In the genomic region with DNA sequence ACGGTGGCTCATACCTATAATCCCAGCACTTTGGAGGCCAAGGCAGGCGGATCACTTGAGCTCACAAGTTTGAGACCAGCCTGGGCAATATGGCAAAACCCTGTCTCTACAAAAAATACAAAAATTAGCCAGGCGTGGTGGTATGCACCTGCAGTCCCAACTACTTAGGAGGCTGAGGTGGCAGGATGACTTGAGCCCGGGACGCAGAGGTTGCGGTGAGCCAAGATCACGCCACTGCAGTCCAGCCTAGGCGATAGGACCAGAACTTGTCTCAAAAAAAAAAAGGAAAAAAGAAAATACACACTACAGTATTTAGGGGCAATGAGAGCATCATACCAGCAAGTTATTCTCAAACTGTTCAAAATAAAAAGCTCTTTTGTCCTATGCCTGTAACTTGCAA, we compare ENCODE assay signal across 25 cellular contexts. TPM values are rescaled to one million over a fixed set of nuclear protein-coding genes. Genes with fewer than 3 reads are reported as not detected.
DNase-seq lines count a peak whose midpoint lies in the region; ATAC-seq and TF ChIP-seq lines count a peak whose summit lies in the region.
"Had no signal": no experiment of that assay in that cellular context is flagged by ENCODE, and none has a peak within 500 bp of the region (broad histone marks: within the 10 kb centered on the region; RNA-seq: fewer than 3 reads in every experiment).

No MANE protein-coding gene starts in this region.

- no peak overlapping the region for H4K12ac ChIP-seq in trophoblast cell (ENCODE audit: low read depth, low read length)

- H2AFZ ChIP-seq in trophoblast cell (ENCODE audit: insufficient read depth, low read length, poor library complexity): no peak overlapping the region

- H4K91ac ChIP-seq in trophoblast cell (ENCODE audit: low read depth, low read length): no peak overlapping the region

- peaks cover 47 to 91% (median 84%) of the 10 kb centered on the region in 10 experiments for H3K4me1 ChIP-seq in BLaER1 treated with 17β-estradiol and CSF1 and Interleukin-3, amounts not matched to agents 10 nM and 100 nM
- peaks cover 6% of the 10 kb centered on the region in 2 experiments for H3K4me1 ChIP-seq in trophoblast cell (ENCODE audit: control insufficient read depth in 1 of 2, insufficient read depth in 2 of 2, low read length in 2 of 2)

- H3K27ac Mint-ChIP-seq in activated B cell treated with CpG ODN at 0.5 μM for 24 hours: peak overlapping the region; percentile 80

- POLR2A ChIA-PET in activated B cell treated with CpG ODN at 0.5 μM for 24 hours (lab: Charles Lee): interaction anchor here (1.0 to 1.4 kb wide), 2 partner anchors 19 to 57 kb away, joined by 4 read pairs; no protein-coding TSS in a partner anchor

- H3K36me3 ChIP-seq in BLaER1 treated with 17β-estradiol and CSF1 and Interleukin-3, amounts not matched to agents 10 nM and 100 nM: peaks cover 11 to 55% (median 24%) of the 10 kb centered on the region in 11 experiments; a peak in 21 of 22 replicates
- H3K36me3 ChIP-seq in trophoblast cell (ENCODE audit: control insufficient read depth in 1 of 2, insufficient read depth in 2 of 2, low read length in 2 of 2): no peaks in the 10 kb centered on the region
- H3K36me3 ChIP-seq: MG63, Peyer's patch had no signal

- ATAC-seq in activated B cell treated with CpG ODN at 0.5 μM for 24 hours (ENCODE audit: low read depth) (peak; percentile 22), GM21825 (IDR thresholded peaks at IDR 0.05; ENCODE audit: unreplicated experiment) (no peak), HG02642 (IDR thresholded peaks at IDR 0.05; ENCODE audit: poor library complexity, unreplicated experiment) (no peak), HG03439 (IDR thresholded peaks at IDR 0.05; ENCODE audit: unreplicated experiment) (no peak)
- ATAC-seq: HepG2, K562 had no signal

- H3K27me3 Mint-ChIP-seq in activated B cell treated with CpG ODN at 0.5 μM for 24 hours: no peaks in the 10 kb centered on the region
- H3K27me3 Mint-ChIP-seq: CD4-positive, alpha-beta memory T cell had no signal

- peak overlapping the region in 9 of 11 experiments; percentile 58 to 83 (median 65); a peak in 13 of 22 replicates for H3K4me2 ChIP-seq in BLaER1 treated with 17β-estradiol and CSF1 and Interleukin-3, amounts not matched to agents 10 nM and 100 nM
- H3K4me2 ChIP-seq in trophoblast cell (ENCODE audit: low read length): no peak overlapping the region

- no peaks in the 10 kb centered on the region for H3K36me3 Mint-ChIP-seq in activated B cell treated with CpG ODN at 0.5 μM for 24 hours (ENCODE audit: low read depth)

- H2BK12ac ChIP-seq in trophoblast cell (ENCODE audit: low read length): no peak overlapping the region

- H3K4me1 Mint-ChIP-seq in activated B cell treated with CpG ODN at 0.5 μM for 24 hours: peaks cover 95% of the 10 kb centered on the region

- no peak overlapping the region for H3K14ac ChIP-seq in trophoblast cell (ENCODE audit: low read length)

- no peak overlapping the region for H4K8ac ChIP-seq in trophoblast cell (ENCODE audit: low read depth, low read length)

- H3K4me3 ChIP-seq in BLaER1 treated with 17β-estradiol and CSF1 and Interleukin-3, amounts not matched to agents 10 nM and 100 nM: no peak overlapping the region
- no peak overlapping the region for H3K4me3 ChIP-seq in trophoblast cell (ENCODE audit: low read depth, low read length)
- H3K4me3 ChIP-seq: K562, MG63, Peyer's patch had no signal

- no peak overlapping the region for H2BK5ac ChIP-seq in trophoblast cell (ENCODE audit: low read depth, low read length, poor library complexity)

- intact Hi-C loops in activated B cell treated with CpG ODN at 0.5 μM for 24 hours (cut with micrococcal nuclease): no loop called here

- peak overlapping the region; percentile 24 for H3K4ac ChIP-seq in trophoblast cell (ENCODE audit: low read depth, low read length)

- no peaks in the 10 kb centered on the region for H3K79me1 ChIP-seq in trophoblast cell (ENCODE audit: low read length)

- peak overlapping the region in 4 of 11 experiments; percentile 57 to 79 (median 66); a peak in 4 of 22 replicates for H3K27ac ChIP-seq in BLaER1 treated with 17β-estradiol and CSF1 and Interleukin-3, amounts not matched to agents 10 nM and 100 nM
- H3K27ac ChIP-seq in trophoblast cell (ENCODE audit: low read depth, low read length): no peak overlapping the region

- CTCF ChIA-PET in activated B cell treated with CpG ODN at 0.5 μM for 24 hours (lab: Charles Lee): no interaction called here

- no peak overlapping the region for H3K23ac ChIP-seq in trophoblast cell (ENCODE audit: low read length)

- DNase-seq in NAMALWA (ENCODE audit: low spot score) (peak; percentile 41), activated B cell treated with CpG ODN at 0.5 μM for 24 hours (no peak), trophoblast cell (no peak), hippocampal formation (lab: John Stamatoyannopoulos, UW) (no peak)
- DNase-seq: C1 segment of cervical spinal cord; CD4-positive, alpha-beta memory T cell; COR-L47; GF-D8; MG63; NCI-H1048; NCI-H1417; NCI-H1694; NCI-H2029 treated with DMSO at 0.1 percent for 48 hours; NCI-H446 treated with DMSO at 0.1 percent for 48 hours; NCI-H526 treated with DMSO at 0.1 percent for 48 hours; OCI-M1; Peyer's patch; SHP77 treated with DMSO at 0.1 percent for 48 hours; SW 1271 had no signal

- no peaks in the 10 kb centered on the region for H3K9me3 Mint-ChIP-seq in activated B cell treated with CpG ODN at 0.5 μM for 24 hours

- WGBS in trophoblast cell (ENCODE audit: extremely low coverage, insufficient coverage, insufficient read length): no CpG with 5 or more reads among the region's 8 CpGs

- H2BK120ac ChIP-seq in trophoblast cell (ENCODE audit: insufficient read depth, low read length, poor library complexity): no peak overlapping the region

- H3K18ac ChIP-seq in trophoblast cell (ENCODE audit: low read length): no peak overlapping the region

- no peak for TF ChIP-seq CTCF in activated B cell treated with CpG ODN at 0.5 μM for 24 hours (IDR thresholded peaks at IDR 0.05)

- H4K20me1 ChIP-seq in BLaER1 treated with 17β-estradiol and CSF1 and Interleukin-3, amounts not matched to agents 10 nM and 100 nM: peaks cover 4 to 100% (median 32%) of the 10 kb centered on the region in 11 experiments; a peak in 19 of 22 replicates

- H3K27me3 ChIP-seq in BLaER1 treated with 17β-estradiol and CSF1 and Interleukin-3, amounts not matched to agents 10 nM and 100 nM: no peaks in the 10 kb centered on the region
- no peaks in the 10 kb centered on the region for H3K27me3 ChIP-seq in trophoblast cell (ENCODE audit: insufficient read depth, low read length)
- H3K27me3 ChIP-seq: MG63, Peyer's patch had no signal

- peaks cover 9% of the 10 kb centered on the region for H3K79me2 ChIP-seq in trophoblast cell (ENCODE audit: control insufficient read depth, insufficient read depth, low read length, poor library complexity)

- peak overlapping the region; percentile 33 for H3K4me3 Mint-ChIP-seq in activated B cell treated with CpG ODN at 0.5 μM for 24 hours

- no peak overlapping the region for H3K9ac ChIP-seq in BLaER1 treated with 17β-estradiol and CSF1 and Interleukin-3, amounts not matched to agents 10 nM and 100 nM
- H3K9ac ChIP-seq in trophoblast cell (ENCODE audit: low read length): no peak overlapping the region

- peaks cover 20 to 49% (median 25%) of the 10 kb centered on the region in 11 experiments; a peak in 20 of 22 replicates for H3K9me3 ChIP-seq in BLaER1 treated with 17β-estradiol and CSF1 and Interleukin-3, amounts not matched to agents 10 nM and 100 nM (replicated peaks in 1 of 11)
- H3K9me3 ChIP-seq in trophoblast cell (ENCODE audit: insufficient read depth, low read depth, low read length): no peaks in the 10 kb centered on the region
- H3K9me3 ChIP-seq: MG63, Peyer's patch had no signal

- no peak overlapping the region for H2AK5ac ChIP-seq in trophoblast cell (ENCODE audit: low read length)

RNA-seq across cellular contexts. Expression of a gene that starts 59.5 kb away (rescaled TPM):
- 76.7 and 83.5 TPM in 2 replicates for total RNA-seq in activated B cell treated with CpG ODN at 0.5 μM for 24 hours
- polyA plus RNA-seq in trophoblast cell (2013): 59.4 and 60.1 TPM in 2 replicates
